ENCODE assay signal across 14 cellular contexts in genomic region chr5:135310328-135310989, GRCh38.
DNase-seq lines count a peak whose midpoint lies in the region; TF ChIP-seq lines count a peak whose summit lies in the region.
"Had no signal": no experiment of that assay in that cellular context is flagged by ENCODE, and none has a peak within 500 bp of the region (broad histone marks: within the 10 kb centered on the region; RNA-seq: fewer than 3 reads in every experiment).

No MANE protein-coding gene starts in this region.

- peaks cover 17% of the 10 kb centered on the region for H3K4me1 ChIP-seq in adipocyte (ENCODE audit: control insufficient read depth, insufficient read depth, low read length)
- peaks cover 14% of the 10 kb centered on the region for H3K4me1 ChIP-seq in mesenchymal stem cell (ENCODE audit: control insufficient read depth, insufficient read depth, low read depth, low read length)
- no peaks in the 10 kb centered on the region for H3K4me1 ChIP-seq in prostate gland (replicated peaks)
- H3K4me1 ChIP-seq: BLaER1 had no signal

- TF ChIP-seq CTCF in prostate gland (IDR thresholded peaks at IDR 0.05): no peak

- no peak overlapping the region for H3K14ac ChIP-seq in mesenchymal stem cell (ENCODE audit: low read length in 2 of 2)

- H3K9me3 Mint-ChIP-seq in activated CD4-positive, alpha-beta T cell treated with anti-CD3 and anti-CD28 coated beads, Interleukin-2, amount 10 ng/mL, durations not matched to agents 7 days and 5 days: peaks cover 2% of the 10 kb centered on the region
- H3K9me3 Mint-ChIP-seq: naive thymus-derived CD4-positive, alpha-beta T cell had no signal

- H2BK120ac ChIP-seq in mesenchymal stem cell (ENCODE audit: low read depth, low read length): no peak overlapping the region

- H3K27me3 ChIP-seq in MG63: no peaks in the 10 kb centered on the region
- no peaks in the 10 kb centered on the region for H3K27me3 ChIP-seq in adipocyte (replicated peaks; ENCODE audit: control insufficient read depth, insufficient read depth, low read length)
- no peaks in the 10 kb centered on the region for H3K27me3 ChIP-seq in mesenchymal stem cell (ENCODE audit: control insufficient read depth in 1 of 2, insufficient read depth in 1 of 2, low read length in 2 of 2)
- no peaks in the 10 kb centered on the region for H3K27me3 ChIP-seq in prostate gland (replicated peaks; ENCODE audit: insufficient read depth)
- H3K27me3 ChIP-seq: BLaER1, esophagus squamous epithelium had no signal

- H3K27me3 Mint-ChIP-seq in activated CD4-positive, alpha-beta T cell treated with anti-CD3 and anti-CD28 coated beads, Interleukin-2, amount 10 ng/mL, durations not matched to agents 7 days and 5 days: no peaks in the 10 kb centered on the region

- H3K9me3 ChIP-seq in MG63 (no peaks in the 10 kb centered on the region), adipocyte (ENCODE audit: control insufficient read depth, low read length) (no peaks in the 10 kb centered on the region), mesenchymal stem cell (ENCODE audit: control insufficient read depth, low read length) (no peaks in the 10 kb centered on the region), prostate gland (no peaks in the 10 kb centered on the region)
- H3K9me3 ChIP-seq: BLaER1, esophagus squamous epithelium had no signal

- WGBS in mesenchymal stem cell: 16% methylated on average over 4 of the region's 5 CpGs
- 34% methylated on average over 5 of the region's 5 CpGs for WGBS in prostate gland

- peaks cover 76% of the 10 kb centered on the region for H3K4me1 Mint-ChIP-seq in activated CD4-positive, alpha-beta T cell treated with anti-CD3 and anti-CD28 coated beads, Interleukin-2, amount 10 ng/mL, durations not matched to agents 7 days and 5 days

- H3K4me3 Mint-ChIP-seq in activated CD4-positive, alpha-beta T cell treated with anti-CD3 and anti-CD28 coated beads, Interleukin-2, amount 10 ng/mL, durations not matched to agents 7 days and 5 days: peak overlapping the region; percentile 18

- no peak overlapping the region for H2BK12ac ChIP-seq in mesenchymal stem cell (ENCODE audit: low read length in 2 of 2)

- no peak overlapping the region for H3K23ac ChIP-seq in mesenchymal stem cell (ENCODE audit: low read length in 2 of 2)

- POLR2A ChIA-PET in activated CD4-positive, alpha-beta T cell treated with anti-CD3 and anti-CD28 coated beads, Interleukin-2, amount 10 ng/mL, durations not matched to agents 7 days and 5 days (lab: Charles Lee): no interaction called here

- H3K27ac Mint-ChIP-seq in activated CD4-positive, alpha-beta T cell treated with anti-CD3 and anti-CD28 coated beads, Interleukin-2, amount 10 ng/mL, durations not matched to agents 7 days and 5 days: peak overlapping the region; percentile 87

- no peaks in the 10 kb centered on the region for H3K79me1 ChIP-seq in mesenchymal stem cell (replicated peaks; ENCODE audit: low read length, poor library complexity, severe bottlenecking)

- no peak overlapping the region for H3K27ac ChIP-seq in mesenchymal stem cell (ENCODE audit: low read length, poor library complexity, severe bottlenecking)
- H3K27ac ChIP-seq in prostate gland: no peak overlapping the region
- H3K27ac ChIP-seq: BLaER1, esophagus squamous epithelium had no signal

- no peak overlapping the region for H3K18ac ChIP-seq in mesenchymal stem cell (ENCODE audit: low read depth in 1 of 2, low read length in 2 of 2)

- H3K36me3 Mint-ChIP-seq in activated CD4-positive, alpha-beta T cell treated with anti-CD3 and anti-CD28 coated beads, Interleukin-2, amount 10 ng/mL, durations not matched to agents 7 days and 5 days (ENCODE audit: low read depth): peaks cover 7% of the 10 kb centered on the region

- CTCF ChIA-PET in activated CD4-positive, alpha-beta T cell treated with anti-CD3 and anti-CD28 coated beads, Interleukin-2, amount 10 ng/mL, durations not matched to agents 7 days and 5 days (lab: Charles Lee): interaction anchor here (0.7 to 1.3 kb wide), 2 partner anchors 9 to 10 kb away, joined by 4 to 5 read pairs; no protein-coding TSS in a partner anchor

- H4K8ac ChIP-seq in mesenchymal stem cell (ENCODE audit: low read length): no peak overlapping the region

- H3K36me3 ChIP-seq in MG63: no peaks in the 10 kb centered on the region
- H3K36me3 ChIP-seq in adipocyte (ENCODE audit: control insufficient read depth, insufficient read depth, low read length, severe bottlenecking): no peaks in the 10 kb centered on the region
- no peaks in the 10 kb centered on the region for H3K36me3 ChIP-seq in mesenchymal stem cell (ENCODE audit: control insufficient read depth in 1 of 2, insufficient read depth in 2 of 2, low read depth in 1 of 2, low read length in 2 of 2)
- no peaks in the 10 kb centered on the region for H3K36me3 ChIP-seq in prostate gland
- H3K36me3 ChIP-seq: BLaER1, esophagus squamous epithelium had no signal

- TF ChIP-seq POLR2A in prostate gland (IDR thresholded peaks at IDR 0.05): no peak

- H2AK5ac ChIP-seq in mesenchymal stem cell (ENCODE audit: low read length, severe bottlenecking): no peak overlapping the region

- no peak overlapping the region for H2BK5ac ChIP-seq in mesenchymal stem cell (ENCODE audit: low read depth, low read length, poor library complexity, severe bottlenecking)

- H3K4me3 ChIP-seq in MG63: no peak overlapping the region
- no peak overlapping the region for H3K4me3 ChIP-seq in adipocyte (ENCODE audit: low read length)
- H3K4me3 ChIP-seq in mesenchymal stem cell (ENCODE audit: insufficient read depth in 1 of 2, low read depth in 1 of 2, low read length in 2 of 2): no peak overlapping the region
- H3K4me3 ChIP-seq in prostate gland: no peak overlapping the region
- H3K4me3 ChIP-seq: BLaER1, esophagus squamous epithelium had no signal

- H3K4me2 ChIP-seq in mesenchymal stem cell (ENCODE audit: low read length, poor library complexity, severe bottlenecking): no peak overlapping the region
- H3K4me2 ChIP-seq: BLaER1 had no signal

- H2AFZ ChIP-seq in mesenchymal stem cell (ENCODE audit: low read depth, low read length): no peak overlapping the region

- intact Hi-C loops in prostate gland (cut with DNase I) (no loop called here), posterior vena cava (cut with DNase I) (no loop called here)

- H4K91ac ChIP-seq in mesenchymal stem cell (ENCODE audit: low read length): no peak overlapping the region

- H2BK15ac ChIP-seq in mesenchymal stem cell (ENCODE audit: low read depth, poor library complexity, severe bottlenecking): no peak overlapping the region

- H3K9ac ChIP-seq in adipocyte (ENCODE audit: low read length) (no peak overlapping the region), mesenchymal stem cell (ENCODE audit: low read length) (no peak overlapping the region)
- H3K9ac ChIP-seq: BLaER1 had no signal

- no peak for DNase-seq in activated CD4-positive, alpha-beta T cell treated with anti-CD3 and anti-CD28 coated beads, Interleukin-2, amount 10 ng/mL, durations not matched to agents 7 days and 5 days
- DNase-seq in activated CD4-positive, alpha-beta T cell treated with anti-CD3 and anti-CD28 coated beads for 1 hour: no peak
- DNase-seq in MG63 (peak; percentile 61), adipocyte (ENCODE audit: low read depth) (peak; percentile 74), mesenchymal stem cell (peak; percentile 84), prostate gland (ENCODE audit: low spot score) (no peak), NCI-H2081 treated with DMSO at 0.1 percent for 48 hours (lab: John Stamatoyannopoulos, UW) (no peak), posterior vena cava (ENCODE audit: low spot score) (no peak)
- DNase-seq: esophagus squamous epithelium; GDM1; naive thymus-derived CD4-positive, alpha-beta T cell; NCI-H1694; trophoblast cell had no signal

- peak overlapping the region in 1 of 2 experiments; percentile 43 for H3K4ac ChIP-seq in mesenchymal stem cell (ENCODE audit: low read depth in 1 of 2, low read length in 2 of 2)

Comparison
In these comparisons a context has a peak if more than half of its experiments do, and no peak if none do; other contexts are left out.
1. DNase-seq: peak in MG63 (single experiment), adipocyte (single experiment) and mesenchymal stem cell (single experiment); none in activated CD4-positive, alpha-beta T cell treated with anti-CD3 and anti-CD28 coated beads, Interleukin-2, amount 10 ng/mL, durations not matched to agents 7 days and 5 days (single experiment), activated CD4-positive, alpha-beta T cell treated with anti-CD3 and anti-CD28 coated beads for 1 hour (single experiment), prostate gland (single experiment), NCI-H2081 treated with DMSO at 0.1 percent for 48 hours (single experiment) and posterior vena cava (single experiment).